Comparison of ENCODE assay signal across 9 cellular contexts in the genomic region with DNA sequence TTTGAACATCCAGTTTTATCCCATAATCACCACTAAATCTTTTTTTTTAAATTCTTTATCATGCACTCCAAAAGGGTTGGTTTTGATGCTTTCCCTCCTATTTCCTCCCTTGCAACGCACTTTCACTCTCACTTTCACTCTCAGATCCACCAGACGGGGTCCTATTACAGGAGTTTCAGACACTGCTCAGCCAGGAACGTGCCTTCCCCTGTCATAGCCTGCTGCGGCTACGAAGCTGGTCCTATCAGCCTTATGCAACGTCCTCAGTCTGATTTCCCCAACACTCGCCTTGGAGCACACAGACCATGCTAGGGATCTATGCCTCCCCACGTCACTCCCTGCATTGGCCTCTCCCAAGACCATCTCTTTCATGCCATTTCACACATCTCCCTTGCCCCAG. TPM values are rescaled to one million over a fixed set of nuclear protein-coding genes. Genes with fewer than 3 reads are reported as not detected.
A peak's percentile ranks its signal among the peaks of the same experiment; 100 is the strongest.
DNase-seq lines count a peak whose midpoint lies in the region; ATAC-seq and TF ChIP-seq lines count a peak whose summit lies in the region.
"Had no signal": no experiment of that assay in that cellular context is flagged by ENCODE, and none has a peak within 500 bp of the region (broad histone marks: within the 10 kb centered on the region; RNA-seq: fewer than 3 reads in every experiment).

No MANE protein-coding gene starts in this region.

- TF ChIP-seq CTCF in A673 (conservative IDR thresholded peaks at IDR 0.05; ENCODE audit: low read depth, low read length) (no peak), esophagus squamous epithelium (IDR thresholded peaks at IDR 0.05) (no peak)

- peaks cover 4% of the 10 kb centered on the region for H3K36me3 Mint-ChIP-seq in T-helper 17 cell (ENCODE audit: low read depth)

- H3K27me3 ChIP-seq in A673 (replicated peaks; ENCODE audit: insufficient read depth, low read depth, low read length, poor library complexity) (no peaks in the 10 kb centered on the region), esophagus squamous epithelium (no peaks in the 10 kb centered on the region)

- no peaks in the 10 kb centered on the region for H3K4me1 ChIP-seq in A673 (ENCODE audit: insufficient read depth, low read length, poor library complexity, severe bottlenecking)
- peaks cover 6 to 29% (median 16%) of the 10 kb centered on the region in 3 donors for H3K4me1 ChIP-seq in esophagus squamous epithelium

- DNase-seq in A673 (ENCODE audit: low spot score) (no peak), T-helper 17 cell (no peak), esophagus squamous epithelium (lab: John Stamatoyannopoulos, UW) (no peak), posterior vena cava (ENCODE audit: low spot score) (peak; percentile 83), activated gamma-delta T cell (lab: John Stamatoyannopoulos, UW) (no peak), SW480 (ENCODE audit: low spot score) (no peak)

- H3K27ac ChIP-seq in A673 (ENCODE audit: low read depth, low read length, poor library complexity, severe bottlenecking) (no peak overlapping the region), esophagus squamous epithelium (peak overlapping the region; percentile 63 to 88 (median 78))

- peak overlapping the region; percentile 91 for H3K4me3 Mint-ChIP-seq in T-helper 17 cell

- intact Hi-C loops in A673 (cut with micrococcal nuclease; ENCODE audit: unreplicated experiment) = no loop called here
- intact Hi-C loops in esophagus squamous epithelium (cut with DNase I) = no loop called here
- intact Hi-C loops in posterior vena cava (cut with DNase I) = no loop called here

- H3K27ac Mint-ChIP-seq in T-helper 17 cell = peak overlapping the region; percentile 93

- H3K9me3 ChIP-seq in A673 (ENCODE audit: low read depth, low read length, poor library complexity, severe bottlenecking) (peaks cover 3% of the 10 kb centered on the region), T-helper 17 cell (ENCODE audit: control insufficient read depth, low read length, poor library complexity, severe bottlenecking) (no peaks in the 10 kb centered on the region), esophagus squamous epithelium (peaks cover 0 to 27% (median 3%) of the 10 kb centered on the region in 3 donors)

- ATAC-seq in GM18907 (IDR thresholded peaks at IDR 0.05; ENCODE audit: unreplicated experiment) (peak; percentile 75), HG03108 (IDR thresholded peaks at IDR 0.05; ENCODE audit: unreplicated experiment) (peak; percentile 78), T-helper 17 cell (peak; percentile 59)

- H3K4me1 Mint-ChIP-seq in T-helper 17 cell = peaks cover 20% of the 10 kb centered on the region

- TF ChIP-seq POLR2A in esophagus squamous epithelium (IDR thresholded peaks at IDR 0.05) = no peak

- H3K4me3 ChIP-seq in A673 (ENCODE audit: low read depth, low read length, poor library complexity, severe bottlenecking) (peak overlapping the region; percentile 33), esophagus squamous epithelium (peak overlapping the region; percentile 23 to 65 (median 46))

- H3K27me3 Mint-ChIP-seq in T-helper 17 cell = no peaks in the 10 kb centered on the region

- H3K36me3 ChIP-seq in A673 (ENCODE audit: insufficient read depth, low read length, poor library complexity, severe bottlenecking) (no peaks in the 10 kb centered on the region), esophagus squamous epithelium (no peaks in the 10 kb centered on the region)

- POLR2A ChIA-PET in A673 (lab: Charles Lee; ENCODE audit: low non-redundant PET) = no interaction called here

- CTCF ChIA-PET in A673 (lab: Charles Lee) = no interaction called here

- no TSS peak for BruUV-seq in A673 (replicated peaks; lab: Mats Ljungman, UMichigan)

- WGBS in esophagus squamous epithelium, 2 donors = 8 to 15% methylated on average over 8 of the region's 8 CpGs

RNA-seq across cellular contexts. Expression of gene ZPBP, which starts 23.4 kb away (rescaled TPM):
- total RNA-seq in A673 (2021) = not detected in 2 replicates
- not detected for total RNA-seq in T-helper 17 cell
- not detected for total RNA-seq in esophagus squamous epithelium
- total RNA-seq in posterior vena cava = not detected
- total RNA-seq: dermis microvascular lymphatic vessel endothelial cell had no signal
